Comparison of ENCODE assay signal across 25 cellular contexts in genomic region chr16:61050547-61050946, GRCh38.
A peak's percentile ranks its signal among the peaks of the same experiment; 100 is the strongest.
DNase-seq lines count a peak whose midpoint lies in the region; ATAC-seq and TF ChIP-seq lines count a peak whose summit lies in the region.
"Had no signal": no experiment of that assay in that cellular context is flagged by ENCODE, and none has a peak within 500 bp of the region (broad histone marks: within the 10 kb centered on the region; RNA-seq: fewer than 3 reads in every experiment).

No MANE protein-coding gene starts in this region.

- H3K27ac ChIP-seq in RWPE2 (ENCODE audit: poor library complexity, severe bottlenecking): no peak overlapping the region
- H3K27ac ChIP-seq in sigmoid colon: no peak overlapping the region
- H3K27ac ChIP-seq in PC-3 (ENCODE audit: low read length): no peak overlapping the region
- H3K27ac ChIP-seq: BLaER1, HL-60 had no signal

- H3K27me3 ChIP-seq in GM06990 (replicated peaks; ENCODE audit: control insufficient read depth, insufficient read depth, low read length) (no peaks in the 10 kb centered on the region), RWPE2 (ENCODE audit: insufficient read depth, poor library complexity, severe bottlenecking) (no peaks in the 10 kb centered on the region), sigmoid colon (no peaks in the 10 kb centered on the region), PC-3 (ENCODE audit: low read length) (no peaks in the 10 kb centered on the region)
- H3K27me3 ChIP-seq: BLaER1 had no signal

- no peaks in the 10 kb centered on the region for H3K9me2 ChIP-seq in PC-3 (replicated peaks; ENCODE audit: low read length)

- no peaks in the 10 kb centered on the region for H3K79me2 ChIP-seq in PC-3 (ENCODE audit: low read length)

- ATAC-seq in RWPE2 (ENCODE audit: low read depth): no peak
- no peak for ATAC-seq in PC-3
- ATAC-seq: GM12878, HepG2, T-cell had no signal

- no TSS peak for BruUV-seq in PC-3 (replicated peaks; lab: Mats Ljungman, UMichigan)

- H3K36me3 ChIP-seq in GM06990 (ENCODE audit: control insufficient read depth, insufficient read depth, low read length): no peaks in the 10 kb centered on the region
- H3K36me3 ChIP-seq in RWPE2 (ENCODE audit: low read depth): no peaks in the 10 kb centered on the region
- no peaks in the 10 kb centered on the region for H3K36me3 ChIP-seq in sigmoid colon
- no peaks in the 10 kb centered on the region for H3K36me3 ChIP-seq in PC-3 (ENCODE audit: low read depth, low read length)
- H3K36me3 ChIP-seq: BLaER1 had no signal

- no peak for TF ChIP-seq POLR2A in sigmoid colon (IDR thresholded peaks at IDR 0.05)

- TF ChIP-seq EP300 in sigmoid colon (IDR thresholded peaks at IDR 0.05): no peak

- no peaks in the 10 kb centered on the region for H3F3A ChIP-seq in PC-3 (ENCODE audit: low read length, unreplicated experiment)

- CTCF ChIA-PET in PC-3 (lab: Charles Lee): no interaction called here

- TF ChIP-seq CTCF in GM06990 (IDR thresholded peaks at IDR 0.05; ENCODE audit: insufficient read depth, low read length, poor library complexity, severe bottlenecking) (no peak), RWPE2 (IDR thresholded peaks at IDR 0.05; ENCODE audit: poor library complexity, severe bottlenecking) (no peak), sigmoid colon (IDR thresholded peaks at IDR 0.05) (no peak), PC-3 (conservative IDR thresholded peaks at IDR 0.05; ENCODE audit: low read depth, low read length) (no peak)

- intact Hi-C loops in sigmoid colon (cut with DNase I): no loop called here
- intact Hi-C loops in PC-3 (cut with micrococcal nuclease): no loop called here

- no peaks in the 10 kb centered on the region for H3K4me1 ChIP-seq in RWPE2 (ENCODE audit: insufficient read depth, poor library complexity, severe bottlenecking)
- no peaks in the 10 kb centered on the region for H3K4me1 ChIP-seq in sigmoid colon
- no peaks in the 10 kb centered on the region for H3K4me1 ChIP-seq in PC-3 (ENCODE audit: insufficient read depth, low read length)
- H3K4me1 ChIP-seq: BLaER1 had no signal

- DNase-seq in GM06990 (ENCODE audit: extremely low read depth, insufficient read length) (peak; percentile 0), NCI-H146 (lab: John Stamatoyannopoulos, UW) (peak; percentile 71), RWPE2 (ENCODE audit: low spot score) (peak; percentile 32), sigmoid colon (peak; percentile 50), PC-3 (no peak), MV-4-11 (lab: John Stamatoyannopoulos, UW) (no peak), EL (no peak)
- no peak for DNase-seq in stimulated activated CD8-positive, alpha-beta memory T cell treated with anti-CD3 and anti-CD28 coated beads, Interleukin-4, amount 100 ng/mL, for 48 hours
- DNase-seq: CD4-positive, CD25-positive, alpha-beta regulatory T cell; DMS53; Karpas-422; NCI-H1092 treated with DMSO at 0.1 percent for 48 hours; NCI-H1436; NCI-H1930; NCI-H2171 treated with DMSO at 0.1 percent for 48 hours; NCI-H345; NCI-H510A treated with DMSO at 0.1 percent for 48 hours; NCI-H748 treated with DMSO at 0.1 percent for 48 hours; NK-92 treated with Interleukin-12 subunit alpha and Interleukin-12 subunit beta, amount 100 ng/mL, for 24 hours; RPMI8226; T-cell had no signal

- no peaks in the 10 kb centered on the region for H4K20me1 ChIP-seq in PC-3 (ENCODE audit: low read length)
- H4K20me1 ChIP-seq: BLaER1 had no signal

- no peak overlapping the region for H2AFZ ChIP-seq in PC-3 (ENCODE audit: low read length)

- POLR2A ChIA-PET in PC-3 (lab: Charles Lee; ENCODE audit: unreplicated experiment): no interaction called here

- H3K9ac ChIP-seq in PC-3 (ENCODE audit: low read length): no peak overlapping the region
- H3K9ac ChIP-seq: BLaER1 had no signal

- H3K4me3 ChIP-seq in GM06990 (replicated peaks; ENCODE audit: low read depth, low read length) (no peak overlapping the region), RWPE2 (ENCODE audit: severe bottlenecking) (no peak overlapping the region), sigmoid colon (no peak overlapping the region), PC-3 (ENCODE audit: low read length) (no peak overlapping the region)
- H3K4me3 ChIP-seq: BLaER1, GM12878 had no signal

- no peak overlapping the region for H3K4me2 ChIP-seq in PC-3 (ENCODE audit: low read length)
- H3K4me2 ChIP-seq: BLaER1 had no signal

- 76 to 84% methylated on average over 11 of the region's 11 CpGs for WGBS in sigmoid colon, 2 donors

- H3K9me3 ChIP-seq in RWPE2 (ENCODE audit: severe bottlenecking): no peaks in the 10 kb centered on the region
- H3K9me3 ChIP-seq in sigmoid colon: no peaks in the 10 kb centered on the region
- no peaks in the 10 kb centered on the region for H3K9me3 ChIP-seq in PC-3 (ENCODE audit: low read length)
- H3K9me3 ChIP-seq: BLaER1 had no signal

Comparison
In these comparisons a context has a peak if more than half of its experiments do, and no peak if none do; other contexts are left out.
1. DNase-seq: peak in GM06990 (single experiment), NCI-H146 (single experiment), RWPE2 (single experiment) and sigmoid colon (single experiment); none in stimulated activated CD8-positive, alpha-beta memory T cell treated with anti-CD3 and anti-CD28 coated beads, Interleukin-4, amount 100 ng/mL, for 48 hours (single experiment), PC-3 (single experiment), MV-4-11 (single experiment) and EL (single experiment).